In genomic region chr5:150186137-150186536, GRCh38 we compare ENCODE assay signal across 1 cellular context.
TF ChIP-seq lines count a peak whose summit lies in the region.

No MANE protein-coding gene starts in this region.

TF ChIP-seq in GM23338, 12 proteins besides CTCF, POLR2A, EP300 and RAD21 (continued from another document):
- TF ChIP-seq REST (IDR thresholded peaks at IDR 0.05; ENCODE audit: unreplicated experiment) = no peak
